12 cellular contexts compared by ENCODE assay signal in the genomic region with DNA sequence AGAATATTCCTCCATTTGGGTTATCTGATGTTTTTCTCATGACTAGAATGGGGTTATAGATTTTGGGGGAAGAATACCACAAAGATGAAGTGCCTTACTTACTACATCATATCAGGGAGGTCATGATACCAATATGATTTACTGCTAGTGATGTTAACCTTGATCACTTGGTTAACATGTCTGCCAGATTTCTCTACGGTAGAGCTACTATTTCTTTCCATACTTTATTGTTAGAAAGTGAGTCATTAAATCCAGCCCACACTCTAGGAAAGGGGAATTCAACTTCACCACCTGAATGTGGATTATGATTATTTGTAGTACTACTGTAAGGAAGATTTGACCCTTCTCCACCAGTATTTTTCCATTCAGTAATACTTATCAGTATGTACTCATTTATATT.
DNase-seq lines count a peak whose midpoint lies in the region; ATAC-seq and TF ChIP-seq lines count a peak whose summit lies in the region.
"Had no signal": no experiment of that assay in that cellular context is flagged by ENCODE, and none has a peak within 500 bp of the region (broad histone marks: within the 10 kb centered on the region; RNA-seq: fewer than 3 reads in every experiment).

No MANE protein-coding gene starts in this region.

- CTCF ChIA-PET in CD4-positive, alpha-beta memory T cell (lab: Charles Lee; ENCODE audit: partially characterized antibody) = no interaction called here

- H3K36me3 Mint-ChIP-seq in CD4-positive, alpha-beta memory T cell = peaks cover 0 to 4% of the 10 kb centered on the region in 2 donors
- H3K36me3 Mint-ChIP-seq in HFFc6 (ENCODE audit: low read depth) (no peaks in the 10 kb centered on the region), nephron progenitor cell (ENCODE audit: low read depth) (peaks cover 13% of the 10 kb centered on the region)

- H3K9me3 ChIP-seq in CD4-positive, alpha-beta memory T cell (ENCODE audit: control insufficient read depth in 1 of 2, low read length in 2 of 2) = no peaks in the 10 kb centered on the region
- H3K9me3 ChIP-seq: testis had no signal

- no peaks in the 10 kb centered on the region for H3K27me3 Mint-ChIP-seq in CD4-positive, alpha-beta memory T cell
- H3K27me3 Mint-ChIP-seq in HFFc6 (ENCODE audit: insufficient read depth) = no peaks in the 10 kb centered on the region; the same call in 1 of the 2 replicates
- H3K27me3 Mint-ChIP-seq in nephron progenitor cell (ENCODE audit: low read depth, poor library complexity) = no peaks in the 10 kb centered on the region

- H3K4me1 ChIP-seq in CD4-positive, alpha-beta memory T cell (ENCODE audit: insufficient read depth, low read length) = peaks cover 23% of the 10 kb centered on the region

- no peak overlapping the region for H3K4me3 ChIP-seq in CD4-positive, alpha-beta memory T cell (ENCODE audit: low read length in 2 of 2)
- H3K4me3 ChIP-seq: skin epidermis, testis had no signal

- POLR2A ChIA-PET in CD4-positive, alpha-beta memory T cell (lab: Charles Lee; ENCODE audit: partially characterized antibody) = no interaction called here

- TF ChIP-seq CTCF in HFFc6 (IDR thresholded peaks at IDR 0.05) = no peak
- no peak for TF ChIP-seq CTCF in nephron progenitor cell (IDR thresholded peaks at IDR 0.05)

- peak overlapping the region in 4 of 7 donors; percentile 2 to 75 (median 29) for H3K27ac Mint-ChIP-seq in CD4-positive, alpha-beta memory T cell
- peak overlapping the region; percentile 7; the same call in 1 of the 2 replicates for H3K27ac Mint-ChIP-seq in HFFc6
- peak overlapping the region; percentile 38 for H3K27ac Mint-ChIP-seq in nephron progenitor cell

- ATAC-seq in HG03571 (IDR thresholded peaks at IDR 0.05; ENCODE audit: unreplicated experiment) = no peak

- no peak for DNase-seq in CD4-positive, alpha-beta memory T cell
- DNase-seq in HFFc6 = no peak
- DNase-seq in astrocyte of the hippocampus (ENCODE audit: low read depth, low spot score) = peak; percentile 42
- DNase-seq in nephron progenitor cell = no peak
- DNase-seq in NK-92 treated with Interleukin-12 subunit alpha and Interleukin-12 subunit beta, amount 100 ng/mL, for 24 hours (lab: John Stamatoyannopoulos, UW) = no peak
- no peak for DNase-seq in hypothalamus (lab: John Stamatoyannopoulos, UW)
- DNase-seq in activated CD8-positive, alpha-beta memory T cell treated with anti-CD3 and anti-CD28 coated beads for 24 hours = no peak
- DNase-seq: activated CD4-positive, alpha-beta T cell treated with anti-CD3 and anti-CD28 coated beads, Interleukin-2, amount 50 U/mL, for 4 hours; amygdala; testis had no signal

- H3K4me3 Mint-ChIP-seq in CD4-positive, alpha-beta memory T cell = no peak overlapping the region
- H3K4me3 Mint-ChIP-seq in HFFc6 (no peak overlapping the region), nephron progenitor cell (no peak overlapping the region)

- intact Hi-C loops in CD4-positive, alpha-beta memory T cell (cut with micrococcal nuclease) = no loop called here

- H3K9me3 Mint-ChIP-seq in CD4-positive, alpha-beta memory T cell = no peaks in the 10 kb centered on the region
- no peaks in the 10 kb centered on the region for H3K9me3 Mint-ChIP-seq in HFFc6
- H3K9me3 Mint-ChIP-seq in nephron progenitor cell = no peaks in the 10 kb centered on the region

- no peaks in the 10 kb centered on the region for H3K27me3 ChIP-seq in CD4-positive, alpha-beta memory T cell (ENCODE audit: insufficient read depth, low read length)
- H3K27me3 ChIP-seq: testis had no signal

- H3K27ac ChIP-seq in CD4-positive, alpha-beta memory T cell (ENCODE audit: low read depth, low read length) = no peak overlapping the region
- H3K27ac ChIP-seq: skin epidermis, testis had no signal

- peaks cover 36 to 68% (median 47%) of the 10 kb centered on the region in 4 donors for H3K4me1 Mint-ChIP-seq in CD4-positive, alpha-beta memory T cell
- H3K4me1 Mint-ChIP-seq in HFFc6 (ENCODE audit: low read depth) = peaks cover 46% of the 10 kb centered on the region
- peaks cover 34% of the 10 kb centered on the region for H3K4me1 Mint-ChIP-seq in nephron progenitor cell

- H3K36me3 ChIP-seq in CD4-positive, alpha-beta memory T cell (ENCODE audit: insufficient read depth, low read length) = no peaks in the 10 kb centered on the region
